Comparison of ENCODE assay signal across 2 cellular contexts in the genomic region with DNA sequence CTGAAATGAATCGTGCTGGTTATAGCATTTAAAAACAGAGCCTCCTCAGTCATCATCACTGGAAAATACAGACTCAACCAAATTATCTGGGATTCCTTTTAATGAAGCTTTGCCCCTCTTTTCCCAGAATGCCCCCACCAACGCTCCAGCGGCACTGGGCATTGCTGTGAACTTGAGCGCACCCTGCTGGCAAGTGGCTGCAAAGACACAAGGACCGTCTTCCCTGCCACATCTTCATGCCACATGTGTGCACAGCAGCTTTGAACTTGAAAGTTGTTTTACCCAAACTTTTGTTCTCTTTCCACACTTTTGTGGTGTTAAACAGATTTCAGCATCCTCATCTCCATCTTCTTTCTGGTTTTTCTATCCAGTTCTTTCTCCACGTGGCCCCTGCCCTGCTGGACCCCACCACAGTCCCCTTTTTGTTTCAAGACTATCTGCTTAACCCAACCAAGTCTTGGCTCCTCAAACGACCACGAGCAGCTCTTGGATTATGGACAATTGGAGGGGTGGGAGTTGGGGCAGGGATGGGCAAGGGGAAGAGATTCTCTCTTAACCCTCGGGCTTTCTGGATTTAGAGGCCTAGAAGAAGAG.
A peak's percentile ranks its signal among the peaks of the same experiment; 100 is the strongest.
TF ChIP-seq lines count a peak whose summit lies in the region.

No MANE protein-coding gene starts in this region.

TF ChIP-seq in IMR-90, 13 proteins besides CTCF, POLR2A, EP300 and RAD21:
- TF ChIP-seq NFE2L2 (IDR thresholded peaks at IDR 0.05; ENCODE audit: low read depth, low read length) (no peak), MXI1 (IDR thresholded peaks at IDR 0.05; ENCODE audit: borderline replicate concordance, low read depth, low read length) (no peak), SMC3 (IDR thresholded peaks at IDR 0.05; ENCODE audit: low read depth, low read length) (peak; percentile 28; the same call in 1 of the 2 replicates)

TF ChIP-seq in K562, 482 proteins besides CTCF, POLR2A, EP300 and RAD21:
- TF ChIP-seq PPARD (CRISPR knock-in tag; IDR thresholded peaks at IDR 0.05) (no peak), SMC3 (conservative IDR thresholded peaks at IDR 0.05; ENCODE audit: insufficient read depth, low read depth, low read length) (peak; percentile 55), ZNF143 (CRISPR knock-in tag; IDR thresholded peaks at IDR 0.05) (no peak), POLR3A (IDR thresholded peaks at IDR 0.05; ENCODE audit: borderline replicate concordance, extremely low read depth, insufficient read depth, insufficient read length) (no peak), CREM (IDR thresholded peaks at IDR 0.05; ENCODE audit: low read depth) (0 out of 2 replicates have a peak, but pooled peaks have one; percentile 42), MAZ (CRISPR knock-in tag; conservative IDR thresholded peaks at IDR 0.05 in 1 of 2, IDR thresholded peaks at IDR 0.05 in 1 of 2) (peak in 1 of 2 experiments; percentile 25; a peak in 1 of 4 replicates), STAG1 (CRISPR knock-in tag; IDR thresholded peaks at IDR 0.05; ENCODE audit: borderline replicate concordance) (peak; percentile 38; the same call in 1 of the 2 replicates), KHSRP (IDR thresholded peaks at IDR 0.05) (no peak), KLF16 (IDR thresholded peaks at IDR 0.05) (peak; percentile 28; the same call in 1 of the 2 replicates), C11orf30 (IDR thresholded peaks at IDR 0.05; ENCODE audit: low read depth) (no peak), SRSF7 (optimal IDR thresholded peaks at IDR 0.05; ENCODE audit: low read depth, low read length) (no peak), XRCC5 (IDR thresholded peaks at IDR 0.05; ENCODE audit: low read depth, low read length) (peak; percentile 21; the same call in 1 of the 2 replicates), MYC (IDR thresholded peaks at IDR 0.05; ENCODE audit: low read depth, low read length) (0 out of 2 replicates have a peak, but pooled peaks have one; percentile 14), MYC (CRISPR knock-in tag; IDR thresholded peaks at IDR 0.05; ENCODE audit: borderline replicate concordance, low read depth) (no peak)
